19 cellular contexts compared by ENCODE assay signal in the genomic region with DNA sequence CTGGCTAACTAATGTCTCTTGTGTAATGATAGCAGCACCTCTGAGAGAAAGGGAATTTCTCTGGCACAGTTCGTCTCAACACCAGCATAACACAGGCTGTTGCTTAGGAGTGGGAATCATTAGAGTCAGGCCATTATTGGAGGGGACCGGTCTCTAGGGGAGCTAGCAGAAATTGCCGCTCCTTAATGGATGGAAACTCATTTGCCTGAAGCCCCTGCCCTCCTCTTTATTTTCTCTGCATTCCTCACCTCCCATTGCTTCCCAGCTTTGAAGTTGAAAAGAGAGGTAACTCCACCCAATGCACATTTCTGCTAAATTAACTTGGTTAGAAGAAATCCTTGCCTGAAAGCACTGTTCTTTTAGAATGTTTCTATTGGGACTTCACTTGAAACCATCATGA. TPM values are rescaled to one million over a fixed set of nuclear protein-coding genes. Genes with fewer than 3 reads are reported as not detected.
A peak's percentile ranks its signal among the peaks of the same experiment; 100 is the strongest.
DNase-seq lines count a peak whose midpoint lies in the region; TF ChIP-seq lines count a peak whose summit lies in the region.
"Had no signal": no experiment of that assay in that cellular context is flagged by ENCODE, and none has a peak within 500 bp of the region (broad histone marks: within the 10 kb centered on the region; RNA-seq: fewer than 3 reads in every experiment).

No MANE protein-coding gene starts in this region.

- POLR2A ChIA-PET in MCF 10A (lab: Yijun Ruan, JAX) = interaction anchor here (0.7 kb wide), 1 partner anchor 61 kb away, joined by 3 read pairs; no protein-coding TSS in a partner anchor

- no peaks in the 10 kb centered on the region for H4K20me1 ChIP-seq in mammary epithelial cell (ENCODE audit: insufficient read depth, low read length)

- H3K79me2 ChIP-seq in mammary epithelial cell (ENCODE audit: insufficient read depth, low read length) (peaks cover 6% of the 10 kb centered on the region), mesendoderm (ENCODE audit: control insufficient read depth, insufficient read depth, low read length) (no peaks in the 10 kb centered on the region)

- no peak overlapping the region for H2BK120ac ChIP-seq in mesendoderm (ENCODE audit: low read depth, low read length)

- dilution Hi-C loops in mammary epithelial cell (cut with HindIII; ENCODE audit: low sequenced_read_pairs) = no loop called here

- H4K5ac ChIP-seq in mesendoderm (ENCODE audit: low read length) = no peak overlapping the region

- 92% methylated on average over 3 of the region's 3 CpGs for WGBS in mammary epithelial cell (ENCODE audit: low coverage, missing lambda C conversion rate)
- WGBS in mesendoderm (ENCODE audit: extremely low coverage, insufficient coverage, low lambda C conversion rate) = no CpG with 5 or more reads among the region's 3 CpGs

- no peak overlapping the region for H3K23ac ChIP-seq in mesendoderm (ENCODE audit: low read length)

- no peak overlapping the region for H2BK5ac ChIP-seq in mesendoderm (ENCODE audit: low read length)

- H3K4me1 Mint-ChIP-seq in MCF 10A (ENCODE audit: insufficient read depth, unreplicated experiment) (peaks cover 62% of the 10 kb centered on the region), brain (peaks cover 92% of the 10 kb centered on the region), type B pancreatic cell (ENCODE audit: unreplicated experiment) (peaks cover 59% of the 10 kb centered on the region)

- peaks cover 50% of the 10 kb centered on the region for H3K4me1 ChIP-seq in mammary epithelial cell (ENCODE audit: insufficient read depth, low read length)
- H3K4me1 ChIP-seq in mesendoderm (ENCODE audit: control insufficient read depth, low read depth, low read length) = peaks cover 16% of the 10 kb centered on the region
- H3K4me1 ChIP-seq in SJCRH30 = peaks cover 13% of the 10 kb centered on the region
- H3K4me1 ChIP-seq: SJSA1 had no signal

- H4K8ac ChIP-seq in mesendoderm (ENCODE audit: low read depth, low read length) = no peak overlapping the region

- TF ChIP-seq CTCF in MCF 10A (IDR thresholded peaks at IDR 0.05; ENCODE audit: unreplicated experiment) (no peak), mammary epithelial cell (conservative IDR thresholded peaks at IDR 0.05 in 1 of 2, IDR thresholded peaks at IDR 0.05 in 1 of 2; ENCODE audit: extremely low read depth in 1 of 2, insufficient read depth in 1 of 2, low read depth in 1 of 2, low read length in 2 of 2) (no peak), brain (conservative IDR thresholded peaks at IDR 0.05) (no peak), type B pancreatic cell (conservative IDR thresholded peaks at IDR 0.05) (no peak)

- H3K4ac ChIP-seq in mesendoderm (ENCODE audit: low read depth, low read length) = no peak overlapping the region

- H3K9me3 Mint-ChIP-seq in MCF 10A (ENCODE audit: unreplicated experiment) (no peaks in the 10 kb centered on the region), brain (no peaks in the 10 kb centered on the region), type B pancreatic cell (no peaks in the 10 kb centered on the region)
- H3K9me3 Mint-ChIP-seq: CD4-positive, CD25-positive, alpha-beta regulatory T cell had no signal

- H3K36me3 ChIP-seq in mammary epithelial cell (ENCODE audit: insufficient read depth, low read length) (no peaks in the 10 kb centered on the region), mesendoderm (ENCODE audit: control insufficient read depth, insufficient read depth, low read length) (no peaks in the 10 kb centered on the region), SJCRH30 (0 out of 2 replicates have a peak, but pooled peaks cover 2% of the 10 kb centered on the region)
- H3K36me3 ChIP-seq: BE2C had no signal

- peaks cover 8% of the 10 kb centered on the region for H3K36me3 Mint-ChIP-seq in MCF 10A (ENCODE audit: insufficient read depth, unreplicated experiment)
- H3K36me3 Mint-ChIP-seq in brain = peaks cover 38% of the 10 kb centered on the region
- H3K36me3 Mint-ChIP-seq in type B pancreatic cell = peaks cover 19% of the 10 kb centered on the region

- intact Hi-C loops in MCF 10A (cut with micrococcal nuclease) = no loop called here
- intact Hi-C loops in mammary epithelial cell (cut with micrococcal nuclease) = no loop called here

- peaks cover 7% of the 10 kb centered on the region for H3K79me1 ChIP-seq in mesendoderm (ENCODE audit: low read length)

- H3K27me3 ChIP-seq in mammary epithelial cell (ENCODE audit: insufficient read depth, low read length) (no peaks in the 10 kb centered on the region), mesendoderm (ENCODE audit: insufficient read depth, low read length, poor library complexity) (no peaks in the 10 kb centered on the region), SJCRH30 (no peaks in the 10 kb centered on the region)
- H3K27me3 ChIP-seq: BE2C, SJSA1 had no signal

- no TSS peak for BruUV-seq in MCF 10A (replicated peaks; lab: Mats Ljungman, UMichigan)
- BruUV-seq in mammary epithelial cell (replicated peaks; lab: Mats Ljungman, UMichigan) = no TSS peak

- no peak overlapping the region for H3K56ac ChIP-seq in mesendoderm (ENCODE audit: low read length)

- H2BK15ac ChIP-seq in mesendoderm (replicated peaks; ENCODE audit: low read depth) = no peak overlapping the region

- DNase-seq in MCF 10A (ENCODE audit: unreplicated experiment) (no peak), mammary epithelial cell (no peak), mesendoderm (peak; percentile 54), type B pancreatic cell (ENCODE audit: extremely low spot score, unreplicated experiment) (no peak), SJCRH30 (no peak), NCI-H774 (lab: John Stamatoyannopoulos, UW) (no peak)
- no peak for DNase-seq in activated CD8-positive, alpha-beta memory T cell treated with anti-CD3 and anti-CD28 coated beads, Interleukin-2, amount 50 U/mL, for 48 hours
- DNase-seq: 8988T; BE2C; CD4-positive, CD25-positive, alpha-beta regulatory T cell; COR-L47; NCI-H1417; NCI-H187; NCI-H2107; NCI-H2227 treated with DMSO at 0.1 percent for 48 hours; NCI-H510A treated with DMSO at 0.1 percent for 48 hours had no signal

- no peak overlapping the region for H2AFZ ChIP-seq in mammary epithelial cell (ENCODE audit: low read depth, low read length)

- CTCF ChIA-PET in MCF 10A (lab: Yijun Ruan, JAX) (interaction anchor here (1.0 to 4.1 kb wide), 3 partner anchors 8 to 189 kb away, joined by 5 to 27 read pairs (median 5); no protein-coding TSS in a partner anchor), mammary epithelial cell (lab: Charles Lee; ENCODE audit: low non-redundant PET) (no interaction called here)

- H3K4me3 ChIP-seq in mammary epithelial cell (replicated peaks in 1 of 3; ENCODE audit: insufficient read depth in 1 of 3, low read depth in 2 of 3, low read length in 3 of 3) (no peak overlapping the region), mesendoderm (ENCODE audit: low read length) (no peak overlapping the region), SJCRH30 (no peak overlapping the region)
- H3K4me3 ChIP-seq: SJSA1 had no signal

- H3K4me2 ChIP-seq in mammary epithelial cell (ENCODE audit: insufficient read depth, low read depth, low read length) (no peak overlapping the region), mesendoderm (ENCODE audit: low read length) (no peak overlapping the region)

- no peaks in the 10 kb centered on the region for H3K27me3 Mint-ChIP-seq in MCF 10A (ENCODE audit: insufficient read depth, unreplicated experiment)
- H3K27me3 Mint-ChIP-seq in brain = no peaks in the 10 kb centered on the region
- H3K27me3 Mint-ChIP-seq in type B pancreatic cell = no peaks in the 10 kb centered on the region
- H3K27me3 Mint-ChIP-seq: CD4-positive, CD25-positive, alpha-beta regulatory T cell had no signal

- H3K18ac ChIP-seq in mesendoderm (ENCODE audit: low read length) = no peak overlapping the region

- no peak overlapping the region for H2AK5ac ChIP-seq in mesendoderm (ENCODE audit: low read length)

- H3K9me3 ChIP-seq in mammary epithelial cell (replicated peaks; ENCODE audit: insufficient read depth, low read length) (no peaks in the 10 kb centered on the region), SJCRH30 (replicated peaks) (no peaks in the 10 kb centered on the region)
- H3K9me3 ChIP-seq: BE2C, SJSA1 had no signal

- H3K27ac Mint-ChIP-seq in MCF 10A (ENCODE audit: low read depth, unreplicated experiment) (peak overlapping the region; percentile 78), brain (peak overlapping the region in 3 of 5 experiments; percentile 74 to 83 (median 82)), type B pancreatic cell (no peak overlapping the region)
- H3K27ac Mint-ChIP-seq: CD4-positive, CD25-positive, alpha-beta regulatory T cell had no signal

- H3K4me3 Mint-ChIP-seq in MCF 10A (ENCODE audit: unreplicated experiment) (no peak overlapping the region), brain (peak overlapping the region in 4 of 5 experiments; percentile 0 to 49 (median 16)), type B pancreatic cell (peak overlapping the region; percentile 14)
- H3K4me3 Mint-ChIP-seq: CD4-positive, CD25-positive, alpha-beta regulatory T cell had no signal

- H3K9ac ChIP-seq in mammary epithelial cell (ENCODE audit: insufficient read depth, low read length) (no peak overlapping the region), mesendoderm (ENCODE audit: low read length) (no peak overlapping the region)

- in situ Hi-C loops in mammary epithelial cell (cut with MboI; ENCODE audit: low sequenced_read_pairs in 2 of 2) = no loop called here

- H3K27ac ChIP-seq in mammary epithelial cell (ENCODE audit: insufficient read depth, low read depth, low read length) (no peak overlapping the region), mesendoderm (ENCODE audit: low read depth, low read length) (no peak overlapping the region), SJCRH30 (no peak overlapping the region)
- H3K27ac ChIP-seq: SJSA1 had no signal

RNA-seq across cellular contexts. Expression of a gene that starts 11.9 kb away (rescaled TPM):
- total RNA-seq in MCF 10A (2022) = not detected in 2 replicates
- total RNA-seq in mammary epithelial cell = under 1 TPM; under 0.01 to 0.07 TPM
- polyA plus RNA-seq in mammary epithelial cell = 0.16 TPM
- polyA minus RNA-seq in mammary epithelial cell = not detected
- polyA plus RNA-seq in brain (ENCODE audit: insufficient read depth, low read depth, low replicate concordance) = 7.8 TPM
- 9.9 TPM for polyA plus RNA-seq in mesendoderm (2013, experiment 1 of 2)
- 9.6 TPM for polyA plus RNA-seq in mesendoderm (2013, experiment 2 of 2)
- total RNA-seq in type B pancreatic cell (ENCODE audit: low replicate concordance) = 12.5 and 37.7 TPM in 2 replicates
- 1.4 and 2.1 TPM in 2 replicates for total RNA-seq in SJCRH30 (2014; rRNA removed; shearing (Covaris generic))
- total RNA-seq: CD4-positive, CD25-positive, alpha-beta regulatory T cell; HepG2 had no signal
- polyA plus RNA-seq: HepG2 had no signal
